In genomic region chr14:101251812-101252442, GRCh38 we compare ENCODE assay signal across 16 cellular contexts.
"Had no signal": no experiment of that assay in that cellular context is flagged by ENCODE, and none has a peak within 500 bp of the region (broad histone marks: within the 10 kb centered on the region; RNA-seq: fewer than 3 reads in every experiment).

No MANE protein-coding gene starts in this region.

- H3K27ac ChIP-seq: epithelial cell of prostate, foreskin keratinocyte, lower lobe of right lung, tibial nerve had no signal

- H3K27me3 ChIP-seq: foreskin keratinocyte, tibial nerve had no signal

- H3K36me3 ChIP-seq: lower lobe of right lung, tibial nerve had no signal

- H3K4me3 ChIP-seq: lower lobe of right lung, tibial nerve had no signal

- H3K9me3 Mint-ChIP-seq: activated CD4-positive, alpha-beta T cell treated with anti-CD3 and anti-CD28 coated beads, Interleukin-2, amount 10 ng/mL, durations not matched to agents 7 days and 5 days; natural killer cell treated with Interleukin-12 subunit alpha and Interleukin-12 subunit beta and Interleukin-15 and Interleukin-18, amount 100 ng/mL, for 72 hours; T-cell had no signal

- H3K4me3 Mint-ChIP-seq: activated CD4-positive, alpha-beta T cell treated with anti-CD3 and anti-CD28 coated beads, Interleukin-2, amount 10 ng/mL, durations not matched to agents 7 days and 5 days; activated naive CD8-positive, alpha-beta T cell; natural killer cell treated with Interleukin-12 subunit alpha and Interleukin-12 subunit beta and Interleukin-15 and Interleukin-18, amount 100 ng/mL, for 72 hours; T-cell had no signal

- DNase-seq: activated CD4-positive, alpha-beta T cell treated with anti-CD3 and anti-CD28 coated beads, Interleukin-2, amount 10 ng/mL, durations not matched to agents 7 days and 5 days; activated CD4-positive, CD25-positive, alpha-beta regulatory T cell; amygdala; foreskin keratinocyte; glutamatergic neuron; hypothalamus; retina; stimulated activated CD4-positive, alpha-beta T cell treated with anti-CD3 and anti-CD28 coated beads, Interleukin-1b, Interleukin-23, amount 100 ng/mL, for 48 hours; stimulated activated naive CD4-positive, alpha-beta T cell treated with Interleukin-2 at 50 U/mL for 16 hours; T-cell; T1000 had no signal

- H3K9me3 ChIP-seq: lower lobe of right lung had no signal

- ATAC-seq: foreskin keratinocyte; lower lobe of right lung; natural killer cell treated with Interleukin-12 subunit alpha and Interleukin-12 subunit beta and Interleukin-15 and Interleukin-18, amount 100 ng/mL, for 72 hours; T-cell had no signal

- H3K4me1 ChIP-seq: foreskin keratinocyte, lower lobe of right lung had no signal

- H3K36me3 Mint-ChIP-seq: activated naive CD8-positive, alpha-beta T cell; natural killer cell treated with Interleukin-12 subunit alpha and Interleukin-12 subunit beta and Interleukin-15 and Interleukin-18, amount 100 ng/mL, for 72 hours; T-cell had no signal

- H3K27ac Mint-ChIP-seq: activated CD4-positive, alpha-beta T cell treated with anti-CD3 and anti-CD28 coated beads, Interleukin-2, amount 10 ng/mL, durations not matched to agents 7 days and 5 days; activated naive CD8-positive, alpha-beta T cell had no signal

- H3K27me3 Mint-ChIP-seq: activated CD4-positive, alpha-beta T cell treated with anti-CD3 and anti-CD28 coated beads, Interleukin-2, amount 10 ng/mL, durations not matched to agents 7 days and 5 days had no signal
